ENCODE assay signal across 8 cellular contexts in the genomic region with DNA sequence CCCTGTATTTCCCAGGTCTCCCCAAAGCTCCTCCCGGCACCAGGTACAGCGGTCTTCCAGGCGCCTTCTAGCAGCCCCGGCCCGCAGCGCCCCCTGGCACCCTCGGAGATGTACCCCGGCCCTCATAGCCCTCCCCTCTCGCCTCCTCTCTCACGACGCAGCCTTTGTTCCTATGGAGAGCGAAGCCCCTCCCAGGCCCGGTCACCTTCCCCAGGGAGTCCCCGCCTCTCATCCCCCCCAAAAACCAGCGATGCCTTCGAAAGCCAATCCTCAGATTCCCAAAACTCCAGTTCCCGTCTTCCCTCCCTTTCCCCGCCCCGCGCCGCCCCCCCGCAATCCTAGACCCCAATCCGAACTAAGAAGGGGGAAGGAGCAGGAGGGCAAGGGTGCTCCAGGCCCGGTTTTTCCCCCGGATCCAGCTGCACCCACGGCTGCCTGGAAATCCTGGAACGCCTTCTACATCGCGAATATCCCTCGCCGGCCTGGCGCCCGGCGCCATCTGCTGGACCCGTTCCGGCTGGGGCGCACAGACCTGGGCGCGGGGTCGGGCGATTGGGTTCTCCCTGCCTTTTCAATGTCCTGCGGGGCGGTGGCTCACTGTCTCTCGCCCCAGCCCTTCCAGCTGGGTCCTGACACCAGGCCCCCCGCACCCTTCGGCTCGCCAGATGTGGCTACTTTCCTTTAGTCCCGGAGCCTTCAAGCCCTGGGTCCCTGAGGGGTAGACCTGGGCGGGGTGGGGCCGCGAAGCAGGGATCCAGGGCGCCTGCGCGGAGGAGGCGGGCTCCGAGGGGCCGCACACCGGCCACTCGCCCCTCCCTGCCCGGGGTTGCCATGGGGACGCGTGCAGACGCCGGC. TPM values are rescaled to one million over a fixed set of nuclear protein-coding genes. Genes with fewer than 3 reads are reported as not detected.
A peak's percentile ranks its signal among the peaks of the same experiment; 100 is the strongest.
DNase-seq lines count a peak whose midpoint lies in the region; ATAC-seq and TF ChIP-seq lines count a peak whose summit lies in the region.

Gene DNAH2 (plus strand): TSS at position 844 of the 855 bp plus-strand sequence. CDS start 1,991 bp downstream, outside the sequence.

- POLR2A ChIA-PET in BJ (lab: Charles Lee), result interaction anchor here (0.5 kb wide), 2 partner anchors 53 to 531 kb away, joined by 3 to 7 read pairs; partner anchors contain the start of gene CTC1

- H3K27ac ChIP-seq in muscle layer of duodenum (ENCODE audit: low read length), result no peak within 1 kb of the TSS
- no peak within 1 kb of the TSS for H3K27ac ChIP-seq in subcutaneous abdominal adipose tissue (ENCODE audit: low read depth, low read length)

- H3K36me3 ChIP-seq in BJ (ENCODE audit: control insufficient read depth, insufficient read depth, low read length) (no peaks in the 10 kb centered on the region), H7 (replicated peaks; ENCODE audit: control insufficient read depth, insufficient read depth, low read length) (no peaks in the 10 kb centered on the region), muscle layer of duodenum (ENCODE audit: control insufficient read depth in 1 of 2, insufficient read depth in 2 of 2, low read length in 2 of 2) (no peaks in the 10 kb centered on the region), subcutaneous abdominal adipose tissue (ENCODE audit: control insufficient read depth in 5 of 5, insufficient read depth in 5 of 5, low read length in 5 of 5) (no peaks in the 10 kb centered on the region)

- H3K9me3 ChIP-seq in muscle layer of duodenum (ENCODE audit: control insufficient read depth in 1 of 2, low read length in 2 of 2), result no peaks in the 10 kb centered on the region
- H3K9me3 ChIP-seq in subcutaneous abdominal adipose tissue (ENCODE audit: control insufficient read depth in 5 of 5, low read length in 5 of 5), result no peaks in the 10 kb centered on the region

- H3K27me3 ChIP-seq in BJ (ENCODE audit: control insufficient read depth, insufficient read depth, low read length) (peaks cover 20% of the 10 kb centered on the region), H7 (ENCODE audit: control insufficient read depth, insufficient read depth, low read length) (peaks cover 23% of the 10 kb centered on the region), muscle layer of duodenum (ENCODE audit: low read depth, low read length) (peaks cover 25% of the 10 kb centered on the region), subcutaneous abdominal adipose tissue (ENCODE audit: control insufficient read depth in 5 of 5, insufficient read depth in 4 of 5, low read length in 5 of 5) (peaks cover 28 to 59% (median 45%) of the 10 kb centered on the region in 5 donors)

- TF ChIP-seq CTCF in BJ (IDR thresholded peaks at IDR 0.05; ENCODE audit: insufficient read depth, low read depth, low read length), result peak; percentile 66
- peak; percentile 36 for TF ChIP-seq CTCF in fibroblast of mammary gland (conservative IDR thresholded peaks at IDR 0.05; ENCODE audit: control insufficient read depth, insufficient read depth, low read depth, low read length)

- CTCF ChIA-PET in BJ (lab: Yijun Ruan, JAX), result interaction anchor here (0.8 to 1.8 kb wide), 10 partner anchors 11 to 157 kb away, joined by 3 to 7 read pairs (median 4); partner anchors contain the start of genes EFNB3 and WRAP53

- peak; percentile 27 for DNase-seq in BJ (ENCODE audit: low read depth)
- peak; percentile 99 for DNase-seq in H7
- peak; percentile 74 for DNase-seq in NCI-H510A (lab: John Stamatoyannopoulos, UW)
- DNase-seq in activated T-helper 1 cell treated with Interleukin-2 at 50 U/mL for 16 hours (ENCODE audit: low read depth), result peak; percentile 7
- peak; percentile 84 for DNase-seq in fibroblast of mammary gland (ENCODE audit: low read depth)

- no peak for ATAC-seq in GM18520 (IDR thresholded peaks at IDR 0.05; ENCODE audit: unreplicated experiment)

- H3K4me3 ChIP-seq in BJ (ENCODE audit: low read depth, low read length) (peak within 1 kb of the TSS; percentile 61), H7 (ENCODE audit: insufficient read depth, low read depth, low read length) (peak within 1 kb of the TSS; percentile 67), fibroblast of mammary gland (ENCODE audit: control insufficient read depth, low read depth, low read length) (peak within 1 kb of the TSS; percentile 62), muscle layer of duodenum (ENCODE audit: low read depth in 1 of 2, low read length in 2 of 2) (peak within 1 kb of the TSS; percentile 53 to 77), subcutaneous abdominal adipose tissue (ENCODE audit: low read depth in 1 of 5, low read length in 5 of 5) (peak within 1 kb of the TSS; percentile 35 to 69 (median 54))

- peak within 1 kb of the TSS in 3 of 5 donors; percentile 55 to 62 (median 58) for H3K9ac ChIP-seq in subcutaneous abdominal adipose tissue (ENCODE audit: low read length in 5 of 5)

- peaks cover 0 to 15% of the 10 kb centered on the region in 2 donors for H3K4me1 ChIP-seq in muscle layer of duodenum (ENCODE audit: control insufficient read depth in 1 of 2, insufficient read depth in 2 of 2, low read length in 2 of 2)
- H3K4me1 ChIP-seq in subcutaneous abdominal adipose tissue (ENCODE audit: control insufficient read depth in 5 of 5, insufficient read depth in 5 of 5, low read length in 5 of 5), result peaks cover 0 to 22% (median 18%) of the 10 kb centered on the region in 5 donors

RNA-seq across cellular contexts. Expression of gene DNAH2, which starts in this region (rescaled TPM):
- polyA plus RNA-seq in BJ (2011; rRNA removed), result 0.09 and 0.10 TPM in 2 replicates
- 0.09 and 0.10 TPM in 2 replicates for polyA minus RNA-seq in BJ (2011; rRNA and poly(A)+ RNA removed)
- 0.11 and 0.24 TPM in 2 replicates for total RNA-seq in H7 (2014; rRNA removed; shearing (Covaris generic))

Comparison
In these comparisons a context has a peak if more than half of its experiments do, and no peak if none do; other contexts are left out.
1. Peak in DNase-seq and H3K4me3 ChIP-seq in BJ; RNA of the gene not detected or under 1 TPM.
2. Peak in DNase-seq and H3K4me3 ChIP-seq in H7; RNA of the gene not detected or under 1 TPM.
3. DNase-seq: peak in every context shown above with its lines; median percentile 99 in H7; 84 in fibroblast of mammary gland; 74 in NCI-H510A; 27 in BJ; 7 in activated T-helper 1 cell treated with Interleukin-2 at 50 U/mL for 16 hours.